Comparison of ENCODE assay signal across 7 cellular contexts in genomic region chr2:10305715-10306114, GRCh38. TPM values are rescaled to one million over a fixed set of nuclear protein-coding genes. Genes with fewer than 3 reads are reported as not detected.
DNase-seq lines count a peak whose midpoint lies in the region; ATAC-seq and TF ChIP-seq lines count a peak whose summit lies in the region.

No MANE protein-coding gene starts in this region.

- H3K4me3 Mint-ChIP-seq in HFFc6 (peak overlapping the region; percentile 96; the same call in 1 of the 2 replicates), endodermal cell (no peak overlapping the region)

- no peak overlapping the region for H3K27ac ChIP-seq in endodermal cell (ENCODE audit: low read depth, low read length)

- H3K4me1 Mint-ChIP-seq in HFFc6 (ENCODE audit: low read depth) (peaks cover 21% of the 10 kb centered on the region), endodermal cell (peaks cover 32% of the 10 kb centered on the region)

- H3K36me3 Mint-ChIP-seq in HFFc6 (ENCODE audit: low read depth) = no peaks in the 10 kb centered on the region
- no peaks in the 10 kb centered on the region for H3K36me3 Mint-ChIP-seq in endodermal cell (ENCODE audit: low read depth)

- DNase-seq in HFFc6 = no peak
- peak; percentile 46 to 48 for DNase-seq in activated CD4-positive, alpha-beta T cell treated with anti-CD3 and anti-CD28 coated beads for 4 hours
- peak; percentile 80 for DNase-seq in endodermal cell
- peak; percentile 31 to 51 for DNase-seq in stimulated activated CD4-positive, alpha-beta T cell treated with anti-CD3 and anti-CD28 coated beads, Interleukin-4, amount 100 ng/mL, for 4 hours
- DNase-seq in erythroblast (lab: John Stamatoyannopoulos, UW) = no peak

- H3K27me3 Mint-ChIP-seq in HFFc6 (ENCODE audit: insufficient read depth) (peaks cover 1% of the 10 kb centered on the region; the same call in 1 of the 2 replicates), endodermal cell (ENCODE audit: insufficient read depth) (peaks cover 51% of the 10 kb centered on the region)

- peak; percentile 36; the same call in 1 of the 2 replicates for TF ChIP-seq CTCF in HFFc6 (IDR thresholded peaks at IDR 0.05)
- peak; percentile 71 for TF ChIP-seq CTCF in endodermal cell (conservative IDR thresholded peaks at IDR 0.05)

- no peaks in the 10 kb centered on the region for H3K9me3 Mint-ChIP-seq in HFFc6
- H3K9me3 Mint-ChIP-seq in endodermal cell = no peaks in the 10 kb centered on the region

- H3K36me3 ChIP-seq in endodermal cell (ENCODE audit: control insufficient read depth, insufficient read depth, low read length) = no peaks in the 10 kb centered on the region

- H3K4me3 ChIP-seq in endodermal cell (ENCODE audit: low read length) = no peak overlapping the region

- H3K27me3 ChIP-seq in endodermal cell (ENCODE audit: control insufficient read depth, insufficient read depth, low read length, poor library complexity, severe bottlenecking) = peaks cover 47% of the 10 kb centered on the region

- no peaks in the 10 kb centered on the region for H3K4me1 ChIP-seq in endodermal cell (ENCODE audit: control insufficient read depth, insufficient read depth, low read length)

- no peak for TF ChIP-seq POLR2A in erythroblast (IDR thresholded peaks at IDR 0.05; ENCODE audit: low read length)

- H3K9ac ChIP-seq in endodermal cell (ENCODE audit: extremely low read depth, low read length, poor library complexity, severe bottlenecking) = no peak overlapping the region

- no peaks in the 10 kb centered on the region for H3K9me3 ChIP-seq in endodermal cell (ENCODE audit: control insufficient read depth, low read length)

- WGBS in endodermal cell (ENCODE audit: insufficient coverage in 1 of 2, insufficient read length in 1 of 2), 2 experiments = 79 to 82% methylated on average over 8 to 10 of the region's 10 CpGs

- H3K27ac Mint-ChIP-seq in HFFc6 (no peak overlapping the region), endodermal cell (no peak overlapping the region)

- no peak for ATAC-seq in GM18519 (IDR thresholded peaks at IDR 0.05; ENCODE audit: low FRiP score, unreplicated experiment)
- no peak for ATAC-seq in GM21526 (IDR thresholded peaks at IDR 0.05; ENCODE audit: low FRiP score, unreplicated experiment)

RNA-seq across cellular contexts. Expression of gene HPCAL1, which starts 3.0 kb away (rescaled TPM):
- total RNA-seq in HFFc6 (2021; fragmentation: NEBNext Ultra II Directional; extraction: Animal tissue kit (Norgen Biotek cat#: 25700)) = 10 to 100 TPM; 36.3 to 60.3 (median 57.2) TPM
- total RNA-seq in endodermal cell = 1 to 10 TPM; 6.8 to 8.1 TPM
- polyA plus RNA-seq in endodermal cell (2013, experiment 1 of 2) = 17.6 TPM
- 14.0 TPM for polyA plus RNA-seq in endodermal cell (2013, experiment 2 of 2)

Comparison
In these comparisons a context has a peak if more than half of its experiments do, and no peak if none do; other contexts are left out.
1. DNase-seq: peak in activated CD4-positive, alpha-beta T cell treated with anti-CD3 and anti-CD28 coated beads for 4 hours (2 of 2), endodermal cell (single experiment) and stimulated activated CD4-positive, alpha-beta T cell treated with anti-CD3 and anti-CD28 coated beads, Interleukin-4, amount 100 ng/mL, for 4 hours (2 of 2); none in HFFc6 (single experiment) and erythroblast (0 of 2).
2. RNA of gene HPCAL1, which starts 3.0 kb away (total RNA-seq): 36.3 to 60.3 TPM in HFFc6; 6.8 to 8.1 TPM in endodermal cell; every median in the first group is over 4 times any median in the second.